Comparison of ENCODE assay signal across 8 cellular contexts in the genomic region with DNA sequence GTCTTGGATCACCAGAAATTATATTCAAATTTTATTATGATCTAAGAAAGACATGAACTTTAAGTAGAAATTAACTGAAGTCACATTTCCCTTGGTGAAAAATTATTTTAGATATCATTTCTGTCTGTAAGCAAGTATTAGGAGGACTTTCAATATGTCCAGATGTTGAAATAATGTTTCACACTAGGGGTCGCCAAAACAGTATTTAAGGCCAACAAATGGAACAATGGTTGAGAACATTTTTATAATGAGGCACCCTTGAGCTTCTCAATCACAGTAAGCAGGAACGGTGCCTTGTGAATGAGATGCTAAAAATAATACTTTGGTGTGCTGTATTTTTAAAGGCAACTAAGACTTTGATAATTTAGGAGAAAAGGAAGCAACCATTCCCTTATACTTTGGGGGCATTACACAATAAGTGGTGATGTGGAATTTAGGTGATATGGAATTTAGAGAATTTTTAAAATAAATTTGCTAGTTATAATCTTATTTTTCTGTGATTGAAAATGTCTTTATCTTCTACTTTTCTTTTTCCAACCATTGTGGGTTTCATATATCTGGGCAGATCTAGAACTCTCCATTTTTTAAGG. TPM values are rescaled to one million over a fixed set of nuclear protein-coding genes. Genes with fewer than 3 reads are reported as not detected.
DNase-seq lines count a peak whose midpoint lies in the region; ATAC-seq and TF ChIP-seq lines count a peak whose summit lies in the region.

No MANE protein-coding gene starts in this region.

- H3K9me3 ChIP-seq in T-helper 17 cell (ENCODE audit: control insufficient read depth, low read length, poor library complexity, severe bottlenecking) (no peaks in the 10 kb centered on the region), esophagus muscularis mucosa (no peaks in the 10 kb centered on the region)

- H3K4me1 Mint-ChIP-seq in HFFc6 (ENCODE audit: low read depth), result peaks cover 17% of the 10 kb centered on the region
- peaks cover 2% of the 10 kb centered on the region for H3K4me1 Mint-ChIP-seq in T-helper 17 cell
- peaks cover 12 to 13% of the 10 kb centered on the region in 2 donors for H3K4me1 Mint-ChIP-seq in natural killer cell treated with Interleukin-12 subunit alpha and Interleukin-12 subunit beta and Interleukin-15 and Interleukin-18, amount 100 ng/mL, for 72 hours (ENCODE audit: low read depth in 2 of 2)

- no peaks in the 10 kb centered on the region for H3K36me3 ChIP-seq in esophagus muscularis mucosa

- ATAC-seq in T-helper 17 cell (peak; percentile 82), GM18511 (IDR thresholded peaks at IDR 0.05; ENCODE audit: unreplicated experiment) (no peak)
- peak; percentile 65 to 76 for ATAC-seq in natural killer cell treated with Interleukin-12 subunit alpha and Interleukin-12 subunit beta and Interleukin-15 and Interleukin-18, amount 100 ng/mL, for 72 hours

- WGBS in esophagus muscularis mucosa, result 2% methylated on average over 2 of the region's 2 CpGs

- no peak overlapping the region for H3K4me3 ChIP-seq in esophagus muscularis mucosa

- intact Hi-C loops in esophagus muscularis mucosa (cut with DNase I), result loop anchor here (2.0 to 5.0 kb wide), 3 partner anchors 112 to 378 kb away; partner anchors contain the start of gene UTRN

- H3K9me3 Mint-ChIP-seq in HFFc6, result no peaks in the 10 kb centered on the region
- H3K9me3 Mint-ChIP-seq in natural killer cell treated with Interleukin-12 subunit alpha and Interleukin-12 subunit beta and Interleukin-15 and Interleukin-18, amount 100 ng/mL, for 72 hours, result no peaks in the 10 kb centered on the region

- H3K27ac Mint-ChIP-seq in HFFc6 (no peak overlapping the region), T-helper 17 cell (no peak overlapping the region)
- H3K27ac Mint-ChIP-seq in natural killer cell treated with Interleukin-12 subunit alpha and Interleukin-12 subunit beta and Interleukin-15 and Interleukin-18, amount 100 ng/mL, for 72 hours, result peak overlapping the region in 1 of 2 donors; percentile 29

- H3K27me3 ChIP-seq in esophagus muscularis mucosa, result no peaks in the 10 kb centered on the region

- TF ChIP-seq POLR2A in esophagus muscularis mucosa (IDR thresholded peaks at IDR 0.05; ENCODE audit: low read depth), result no peak

- TF ChIP-seq CTCF in AG09319 (IDR thresholded peaks at IDR 0.05; ENCODE audit: low read depth, low read length) (peak; percentile 56), HFFc6 (IDR thresholded peaks at IDR 0.05) (peak; percentile 87), esophagus muscularis mucosa (IDR thresholded peaks at IDR 0.05) (peak; percentile 61 to 64 (median 62))

- TF ChIP-seq EP300 in esophagus muscularis mucosa (IDR thresholded peaks at IDR 0.05), result no peak

- H3K27me3 Mint-ChIP-seq in HFFc6 (ENCODE audit: insufficient read depth) (peaks cover 3% of the 10 kb centered on the region), T-helper 17 cell (no peaks in the 10 kb centered on the region)
- H3K27me3 Mint-ChIP-seq in natural killer cell treated with Interleukin-12 subunit alpha and Interleukin-12 subunit beta and Interleukin-15 and Interleukin-18, amount 100 ng/mL, for 72 hours, result peaks cover 0 to 3% of the 10 kb centered on the region in 2 donors

- no peaks in the 10 kb centered on the region for H3K36me3 Mint-ChIP-seq in HFFc6 (ENCODE audit: low read depth)
- no peaks in the 10 kb centered on the region for H3K36me3 Mint-ChIP-seq in T-helper 17 cell (ENCODE audit: low read depth)
- no peaks in the 10 kb centered on the region for H3K36me3 Mint-ChIP-seq in natural killer cell treated with Interleukin-12 subunit alpha and Interleukin-12 subunit beta and Interleukin-15 and Interleukin-18, amount 100 ng/mL, for 72 hours

- H3K27ac ChIP-seq in esophagus muscularis mucosa (replicated peaks in 1 of 4), result no peak overlapping the region

- DNase-seq in AG09319 (ENCODE audit: extremely low read depth, low read depth) (peak; percentile 46), GM03348 (ENCODE audit: low spot score) (peak; percentile 72), HFFc6 (peak; percentile 74), NCI-H1092 (lab: John Stamatoyannopoulos, UW) (peak; percentile 8), T-helper 17 cell (peak in 1 of 3 donors; percentile 24), esophagus muscularis mucosa (ENCODE audit: extremely low spot score) (no peak)
- peak; percentile 67 for DNase-seq in natural killer cell treated with Interleukin-12 subunit alpha and Interleukin-12 subunit beta and Interleukin-15 and Interleukin-18, amount 100 ng/mL, for 72 hours (ENCODE audit: low spot score)

- no peaks in the 10 kb centered on the region for H3K4me1 ChIP-seq in esophagus muscularis mucosa

- H3K4me3 Mint-ChIP-seq in HFFc6, result no peak overlapping the region
- H3K4me3 Mint-ChIP-seq in T-helper 17 cell, result no peak overlapping the region
- H3K4me3 Mint-ChIP-seq in natural killer cell treated with Interleukin-12 subunit alpha and Interleukin-12 subunit beta and Interleukin-15 and Interleukin-18, amount 100 ng/mL, for 72 hours, result no peak overlapping the region

RNA-seq across cellular contexts. Expression of gene SF3B5, which starts 9.6 kb away (rescaled TPM):
- 100 to 1,000 TPM; 172 to 189 (median 177) TPM for total RNA-seq in HFFc6 (2021; fragmentation: NEBNext Ultra II Directional; extraction: Animal tissue kit (Norgen Biotek cat#: 25700))
- total RNA-seq in T-helper 17 cell, result 100 to 1,000 TPM; 143 to 175 TPM
- total RNA-seq in esophagus muscularis mucosa, result 100 to 1,000 TPM in 2 of 4 donors, 10 to 100 TPM in 2; 79.2 to 134 (median 99.6) TPM
- total RNA-seq in natural killer cell treated with Interleukin-12 subunit alpha and Interleukin-12 subunit beta and Interleukin-15 and Interleukin-18, amount 100 ng/mL, for 72 hours, result 100 to 1,000 TPM; 181 to 201 TPM

RNA-seq across cellular contexts. Expression of gene STX11, which starts 45.3 kb away (rescaled TPM):
- under 1 TPM; 0.30 to 0.53 (median 0.37) TPM for total RNA-seq in HFFc6 (2021; fragmentation: NEBNext Ultra II Directional; extraction: Animal tissue kit (Norgen Biotek cat#: 25700))
- 10 to 100 TPM; 16.1 to 26.7 TPM for total RNA-seq in T-helper 17 cell
- total RNA-seq in esophagus muscularis mucosa, result 10 to 100 TPM in 1 of 4 donors, 1 to 10 TPM in 3; 3.3 to 14.1 (median 7.1) TPM
- total RNA-seq in natural killer cell treated with Interleukin-12 subunit alpha and Interleukin-12 subunit beta and Interleukin-15 and Interleukin-18, amount 100 ng/mL, for 72 hours, result 10 to 100 TPM; 52.7 to 98.0 TPM
